In the genomic region with DNA sequence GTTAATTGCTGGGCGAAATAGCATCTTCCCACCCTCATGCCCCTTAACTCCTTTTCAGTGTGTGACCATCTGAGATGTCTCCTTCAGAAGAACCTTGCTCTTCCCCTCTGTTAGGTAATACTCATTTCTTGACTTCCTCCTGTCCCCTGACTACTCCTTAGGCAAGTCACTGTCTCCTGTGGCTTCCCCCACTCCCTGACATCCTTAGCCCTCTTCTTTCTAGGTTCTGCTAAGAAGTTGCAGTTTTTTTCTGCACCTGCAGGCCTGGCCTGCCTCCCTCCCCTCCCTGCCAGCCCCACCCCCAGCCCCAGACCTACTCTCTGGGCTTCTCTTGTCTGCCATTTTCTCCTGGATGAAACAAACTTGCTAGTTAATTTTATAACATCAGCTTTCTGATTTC, we compare ENCODE assay signal across 11 cellular contexts. TPM values are rescaled to one million over a fixed set of nuclear protein-coding genes. Genes with fewer than 3 reads are reported as not detected.
A peak's percentile ranks its signal among the peaks of the same experiment; 100 is the strongest.
DNase-seq lines count a peak whose midpoint lies in the region; ATAC-seq and TF ChIP-seq lines count a peak whose summit lies in the region.
"Had no signal": no experiment of that assay in that cellular context is flagged by ENCODE, and none has a peak within 500 bp of the region (broad histone marks: within the 10 kb centered on the region; RNA-seq: fewer than 3 reads in every experiment).

No MANE protein-coding gene starts in this region.

- H3K27ac ChIP-seq in neutrophil = peak overlapping the region; percentile 61
- H3K27ac ChIP-seq in aorta (ENCODE audit: low read depth in 1 of 2, low read length in 2 of 2) = no peak overlapping the region
- H3K27ac ChIP-seq: cardiac muscle cell had no signal

- in situ Hi-C loops in SK-MEL-5 (cut with HindIII; ENCODE audit: low pct_unique_long_range_greater_than_20kb, low sequenced_read_pairs) = no loop called here

- peak; percentile 35 for ATAC-seq in HG03432 (IDR thresholded peaks at IDR 0.05; ENCODE audit: unreplicated experiment)
- ATAC-seq in GM19463 (IDR thresholded peaks at IDR 0.05; ENCODE audit: unreplicated experiment) = no peak
- no peak for ATAC-seq in aorta (ENCODE audit: low FRiP score)
- no peak for ATAC-seq in GM21360 (IDR thresholded peaks at IDR 0.05; ENCODE audit: unreplicated experiment)

- H3K9me3 ChIP-seq in neutrophil = no peaks in the 10 kb centered on the region
- no peaks in the 10 kb centered on the region for H3K9me3 ChIP-seq in aorta (ENCODE audit: control insufficient read depth, low read length)

- 95 to 96% methylated on average over 1 of the region's 1 CpG for WGBS in aorta, 2 donors

- H3K4me1 ChIP-seq in neutrophil (ENCODE audit: control insufficient read depth in 1 of 2, insufficient read depth in 1 of 2, low read depth in 1 of 2, low read length in 1 of 2) (peaks cover 9 to 10% of the 10 kb centered on the region in 2 experiments), aorta (ENCODE audit: control insufficient read depth in 1 of 2, insufficient read depth in 2 of 2, low read length in 2 of 2) (no peaks in the 10 kb centered on the region)

- H3K36me3 ChIP-seq in neutrophil (no peaks in the 10 kb centered on the region), aorta (ENCODE audit: control insufficient read depth in 1 of 2, insufficient read depth in 2 of 2, low read length in 1 of 2) (peaks cover 0 to 2% of the 10 kb centered on the region in 2 donors)
- H3K36me3 ChIP-seq: cardiac muscle cell had no signal

- TF ChIP-seq CTCF in neutrophil (IDR thresholded peaks at IDR 0.05) = no peak

- peaks cover 8% of the 10 kb centered on the region for H3K27me3 ChIP-seq in neutrophil
- no peaks in the 10 kb centered on the region for H3K27me3 ChIP-seq in aorta (ENCODE audit: control insufficient read depth in 1 of 2, insufficient read depth in 2 of 2, low read length in 1 of 2)
- H3K27me3 ChIP-seq: cardiac muscle cell had no signal

- no peak overlapping the region for H3K4me3 ChIP-seq in neutrophil (ENCODE audit: low read depth in 1 of 2, low read length in 1 of 2)
- no peak overlapping the region for H3K4me3 ChIP-seq in aorta (ENCODE audit: low read length in 2 of 2)
- H3K4me3 ChIP-seq: cardiac muscle cell had no signal

- intact Hi-C loops in aorta (cut with DNase I) = loop anchor here in 1 of 2 donors (5.0 kb wide), 1 partner anchor 285 kb away; no protein-coding TSS in a partner anchor

- peak; percentile 29 for DNase-seq in activated CD4-positive, alpha-beta T cell treated with anti-CD3 and anti-CD28 coated beads for 48 hours
- DNase-seq in activated CD4-positive, alpha-beta T cell treated with anti-CD3 and anti-CD28 coated beads, Interleukin-2, amount 50 U/mL, for 1 hour = no peak
- DNase-seq in SK-MEL-5 (ENCODE audit: low read depth, low spot score) = peak; percentile 19
- no peak for DNase-seq in aorta
- DNase-seq: NCI-H524 treated with DMSO at 0.1 percent for 48 hours; stimulated activated CD8-positive, alpha-beta memory T cell treated with anti-CD3 and anti-CD28 coated beads, Interleukin-4, amount 100 ng/mL, for 48 hours had no signal

RNA-seq across cellular contexts. Expression of a gene that starts 15.2 kb away (rescaled TPM):
- total RNA-seq in SK-MEL-5 (2014; rRNA removed; shearing (Covaris generic)) = 154 and 171 TPM in 2 replicates
- polyA plus RNA-seq in SK-MEL-5 (2015; cell fraction: cytosol; rRNA removed) = 134 and 216 TPM in 2 replicates
- 85.4 and 120 TPM in 2 replicates for polyA plus RNA-seq in SK-MEL-5 (2015; cell fraction: nucleus; rRNA removed)
- total RNA-seq in aorta = 100 to 1,000 TPM; 152 to 169 TPM
- 100 to 1,000 TPM; 245 to 333 TPM for polyA plus RNA-seq in aorta

RNA-seq across cellular contexts. Expression of a gene that starts 51.8 kb away (rescaled TPM):
- 6.4 and 9.6 TPM in 2 replicates for total RNA-seq in SK-MEL-5 (2014; rRNA removed; shearing (Covaris generic))
- 5.6 and 8.5 TPM in 2 replicates for polyA plus RNA-seq in SK-MEL-5 (2015; cell fraction: cytosol; rRNA removed)
- 45.6 and 52.0 TPM in 2 replicates for polyA plus RNA-seq in SK-MEL-5 (2015; cell fraction: nucleus; rRNA removed)
- 1 to 10 TPM; 5.2 to 7.6 TPM for total RNA-seq in aorta
- 1 to 10 TPM in 1 of 2 donors, under 1 TPM in 1; 0.75 to 2.1 TPM for polyA plus RNA-seq in aorta

Comparison
In these comparisons a context has a peak if more than half of its experiments do, and no peak if none do; other contexts are left out.
1. DNase-seq: peak in activated CD4-positive, alpha-beta T cell treated with anti-CD3 and anti-CD28 coated beads for 48 hours (single experiment) and SK-MEL-5 (single experiment); none in activated CD4-positive, alpha-beta T cell treated with anti-CD3 and anti-CD28 coated beads, Interleukin-2, amount 50 U/mL, for 1 hour (single experiment) and aorta (0 of 2).